ENCODE assay signal across 1 cellular context in the genomic region with DNA sequence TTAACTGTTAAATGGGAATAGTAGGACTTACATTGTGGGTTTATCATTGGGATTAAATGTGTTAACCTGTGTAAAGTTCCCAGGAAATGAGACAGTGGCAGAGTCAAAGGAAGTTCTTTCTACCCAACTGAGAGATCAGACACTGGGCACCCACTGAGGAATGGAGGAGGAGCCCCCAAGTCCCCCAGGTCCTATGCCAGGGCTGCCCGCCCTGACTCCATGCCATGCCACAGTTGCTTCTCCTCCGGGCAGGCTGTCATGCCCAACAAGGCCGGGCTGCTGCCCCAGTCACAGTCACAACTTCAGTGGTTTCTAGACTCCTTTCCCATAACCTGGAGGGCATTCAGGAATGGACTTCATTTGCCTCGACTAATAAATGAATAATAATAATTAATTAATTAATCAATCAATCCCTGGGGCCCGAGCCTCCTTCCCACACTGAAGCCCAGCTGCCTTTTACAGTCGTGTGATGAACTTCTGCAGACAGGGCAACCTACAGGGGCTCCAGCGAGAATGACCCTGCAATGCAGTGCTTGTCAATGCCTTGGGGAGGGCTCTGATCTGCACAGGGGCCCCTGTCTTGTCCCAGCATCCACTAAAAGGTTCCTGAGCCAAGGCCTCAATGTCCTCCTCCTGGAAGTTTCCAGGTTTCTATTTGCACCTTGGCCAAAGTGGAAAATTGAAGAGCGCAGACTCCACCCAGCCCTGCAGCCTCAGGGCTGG.
TF ChIP-seq lines count a peak whose summit lies in the region.

No MANE protein-coding gene starts in this region.

TF ChIP-seq in A549, 52 proteins besides CTCF, POLR2A, EP300 and RAD21 (continued from another document):
- no peak for TF ChIP-seq FOSB (CRISPR knock-in tag; IDR thresholded peaks at IDR 0.05)
- TF ChIP-seq BCL3 (IDR thresholded peaks at IDR 0.05): no peak
- no peak for TF ChIP-seq RARB (CRISPR knock-in tag; IDR thresholded peaks at IDR 0.05)
- TF ChIP-seq ZC3H11A (IDR thresholded peaks at IDR 0.05): no peak
- TF ChIP-seq REST (IDR thresholded peaks at IDR 0.05): no peak
- no peak for TF ChIP-seq TFCP2L1 (CRISPR knock-in tag; IDR thresholded peaks at IDR 0.05)
- no peak for TF ChIP-seq CHD2 (IDR thresholded peaks at IDR 0.05; ENCODE audit: low read length, partially characterized antibody)
- no peak for TF ChIP-seq CBX8 (IDR thresholded peaks at IDR 0.05)
- TF ChIP-seq HDAC2 (IDR thresholded peaks at IDR 0.05): no peak
- TF ChIP-seq CBX2 (IDR thresholded peaks at IDR 0.05; ENCODE audit: borderline replicate concordance, low read depth): no peak
